Comparison of ENCODE assay signal across 7 cellular contexts in genomic region chr16:67546761-67547422, GRCh38. TPM values are rescaled to one million over a fixed set of nuclear protein-coding genes. Genes with fewer than 3 reads are reported as not detected.
A peak's percentile ranks its signal among the peaks of the same experiment; 100 is the strongest.
DNase-seq lines count a peak whose midpoint lies in the region; ATAC-seq and TF ChIP-seq lines count a peak whose summit lies in the region.

No MANE protein-coding gene starts in this region.

- H3K36me3 ChIP-seq in IMR-90 (ENCODE audit: control insufficient read depth, insufficient read depth, low read length) (peaks cover 61% of the 10 kb centered on the region), hepatocyte (replicated peaks; ENCODE audit: insufficient read depth, low read depth) (no peaks in the 10 kb centered on the region), gastrocnemius medialis (peaks cover 0 to 42% of the 10 kb centered on the region in 2 donors)

- peak; percentile 87 for TF ChIP-seq RAD21 in IMR-90 (IDR thresholded peaks at IDR 0.05; ENCODE audit: low read length)

- intact Hi-C loops in IMR-90 (cut with micrococcal nuclease), result loop anchor here (1.0 kb wide), 1 partner anchor 97 kb away; no protein-coding TSS in a partner anchor
- intact Hi-C loops in gastrocnemius medialis (cut with DNase I; ENCODE audit: low total_unique reads), result loop anchor here (1.0 to 2.0 kb wide), 2 partner anchors 15 to 98 kb away; partner anchors contain the start of genes CARMIL2 and CTCF

- in situ Hi-C loops in IMR-90 (cut with MboI; ENCODE audit: low sequenced_read_pairs), result loop anchor here (25.0 kb wide), 1 partner anchor 390 kb away; the partner anchor contains the start of genes CTRL, LCAT and PSMB10
- in situ Hi-C loops in astrocyte of the cerebellum (cut with HindIII; ENCODE audit: low sequenced_read_pairs), result no loop called here
- in situ Hi-C loops in gastrocnemius medialis (cut with MboI; ENCODE audit: low sequenced_read_pairs in 4 of 4), result loop anchor here in 1 of 4 donors (10.0 kb wide), 1 partner anchor 98 kb away; the partner anchor contains the start of gene CARMIL2

- no peak overlapping the region for H4K91ac ChIP-seq in IMR-90 (ENCODE audit: insufficient read depth, low read depth, low read length)

- H3K36me3 Mint-ChIP-seq in T-helper 17 cell (ENCODE audit: low read depth), result peaks cover 4% of the 10 kb centered on the region

- H2AFZ ChIP-seq in IMR-90 (replicated peaks; ENCODE audit: low read length, poor library complexity) (peak overlapping the region; percentile 4), hepatocyte (no peak overlapping the region)

- no peaks in the 10 kb centered on the region for H3K9me2 ChIP-seq in hepatocyte (replicated peaks; ENCODE audit: insufficient read depth)

- WGBS in IMR-90 (ENCODE audit: extremely low coverage in 2 of 2, insufficient read length in 1 of 2), 2 experiments, result 0% methylated on average over 1 of the region's 7 CpGs; no CpG with 5 or more reads in 1 of the 2 experiments
- 49% methylated on average over 6 of the region's 7 CpGs for WGBS in hepatocyte (ENCODE audit: low lambda C conversion rate, missing lambda C conversion rate)

- peak; percentile 85 for DNase-seq in GM03348 (ENCODE audit: low spot score)
- DNase-seq in IMR-90, result peak; percentile 57
- peak; percentile 64 to 68 (median 68) for DNase-seq in T-helper 17 cell
- DNase-seq in astrocyte of the cerebellum (ENCODE audit: low read depth), result no peak
- DNase-seq in hepatocyte (ENCODE audit: low spot score), result peak; percentile 83
- peak in 1 of 2 donors; percentile 69 for DNase-seq in gastrocnemius medialis

- H3K4me3 Mint-ChIP-seq in T-helper 17 cell, result peak overlapping the region; percentile 86

- peak overlapping the region; percentile 34 for H2AK9ac ChIP-seq in IMR-90 (replicated peaks; ENCODE audit: low read depth, low read length, poor library complexity)

- no peak overlapping the region for H2BK5ac ChIP-seq in IMR-90 (ENCODE audit: low read depth, low read length, poor library complexity, severe bottlenecking)

- ATAC-seq in IMR-90 (ENCODE audit: low read depth), result peak; percentile 70
- peak; percentile 27 for ATAC-seq in T-helper 17 cell
- ATAC-seq in gastrocnemius medialis, result peak; percentile 62 to 78
- ATAC-seq in GM18870 (IDR thresholded peaks at IDR 0.05; ENCODE audit: unreplicated experiment), result no peak

- dilution Hi-C loops in IMR-90 (cut with HindIII; ENCODE audit: low sequenced_read_pairs, unreplicated experiment), result no loop called here

- no peak overlapping the region for H2BK20ac ChIP-seq in IMR-90 (ENCODE audit: low read depth, low read length)

- no peak overlapping the region for H2BK15ac ChIP-seq in IMR-90 (ENCODE audit: low read depth, low read length)

- H3K9me3 ChIP-seq in IMR-90 (ENCODE audit: control insufficient read depth, insufficient read depth, low read length) (no peaks in the 10 kb centered on the region), T-helper 17 cell (ENCODE audit: control insufficient read depth, low read length, poor library complexity, severe bottlenecking) (no peaks in the 10 kb centered on the region), hepatocyte (ENCODE audit: low read depth) (no peaks in the 10 kb centered on the region), gastrocnemius medialis (no peaks in the 10 kb centered on the region)

- H3K9ac ChIP-seq in IMR-90 (ENCODE audit: low read depth, low read length), result no peak overlapping the region

- TF ChIP-seq CTCF in IMR-90 (conservative IDR thresholded peaks at IDR 0.05; ENCODE audit: low read depth, low read length), result peak; percentile 91
- TF ChIP-seq CTCF in astrocyte of the cerebellum (IDR thresholded peaks at IDR 0.05; ENCODE audit: low read depth, low read length, missing control alignments), result peak; percentile 91
- peak; percentile 90 for TF ChIP-seq CTCF in hepatocyte (IDR thresholded peaks at IDR 0.05; ENCODE audit: poor library complexity)
- peak; percentile 76 to 97 (median 93) for TF ChIP-seq CTCF in gastrocnemius medialis (IDR thresholded peaks at IDR 0.05 in 4 of 5, conservative IDR thresholded peaks at IDR 0.05 in 1 of 5)

- H3K4me3 ChIP-seq in IMR-90 (ENCODE audit: insufficient read depth, low read depth, low read length), result no peak overlapping the region
- H3K4me3 ChIP-seq in astrocyte of the cerebellum (ENCODE audit: low read depth, low read length), result no peak overlapping the region
- no peak overlapping the region for H3K4me3 ChIP-seq in hepatocyte
- no peak overlapping the region for H3K4me3 ChIP-seq in gastrocnemius medialis

- no peak overlapping the region for H3K14ac ChIP-seq in IMR-90 (replicated peaks; ENCODE audit: low read depth, low read length)

- H3K4me2 ChIP-seq in IMR-90 (ENCODE audit: low read depth, low read length) (no peak overlapping the region), hepatocyte (no peak overlapping the region)

- peaks cover 5% of the 10 kb centered on the region; the same call in 1 of the 2 replicates for H3K9me1 ChIP-seq in IMR-90 (ENCODE audit: insufficient read depth, low read length)

- no peak overlapping the region for H2BK120ac ChIP-seq in IMR-90 (ENCODE audit: low read depth, low read length)

- no peak overlapping the region for H4K8ac ChIP-seq in IMR-90 (ENCODE audit: low read depth in 2 of 2, low read length in 2 of 2)

- no peak overlapping the region for H3K23ac ChIP-seq in IMR-90 (ENCODE audit: low read depth, low read length)

- no peak overlapping the region for H3K56ac ChIP-seq in IMR-90 (ENCODE audit: extremely low read depth, insufficient read depth, low read length)

- no peak overlapping the region for H2AK5ac ChIP-seq in IMR-90 (ENCODE audit: low read depth, low read length)

- H3K4me1 ChIP-seq in IMR-90 (ENCODE audit: control insufficient read depth, insufficient read depth, low read length) (no peaks in the 10 kb centered on the region), hepatocyte (ENCODE audit: insufficient read depth) (no peaks in the 10 kb centered on the region), gastrocnemius medialis (peaks cover 39 to 51% of the 10 kb centered on the region in 2 donors)

- H3K18ac ChIP-seq in IMR-90 (ENCODE audit: low read depth, low read length), result no peak overlapping the region

- POLR2A ChIA-PET in IMR-90 (lab: Charles Lee; ENCODE audit: unreplicated experiment), result no interaction called here

- peaks cover 48% of the 10 kb centered on the region for H4K20me1 ChIP-seq in IMR-90 (ENCODE audit: insufficient read depth, low read length)
- no peaks in the 10 kb centered on the region for H4K20me1 ChIP-seq in hepatocyte (ENCODE audit: insufficient read depth, poor library complexity, severe bottlenecking)

- H3K79me2 ChIP-seq in hepatocyte, result no peaks in the 10 kb centered on the region

- H3K27ac ChIP-seq in IMR-90 (ENCODE audit: insufficient read depth, low read length), result no peak overlapping the region
- no peak overlapping the region for H3K27ac ChIP-seq in hepatocyte
- H3K27ac ChIP-seq in gastrocnemius medialis, result peak overlapping the region; percentile 46 to 74 (median 62)

- peaks cover 43% of the 10 kb centered on the region for H3K4me1 Mint-ChIP-seq in T-helper 17 cell

- BruUV-seq in IMR-90 (replicated peaks; lab: Mats Ljungman, UMichigan), result no TSS peak

- TF ChIP-seq POLR2A in IMR-90 (IDR thresholded peaks at IDR 0.05; ENCODE audit: low read depth, low read length) (no peak), gastrocnemius medialis (IDR thresholded peaks at IDR 0.05) (no peak)

- peak overlapping the region; percentile 93 for H3K27ac Mint-ChIP-seq in T-helper 17 cell

- H3K27me3 ChIP-seq in IMR-90 (ENCODE audit: control insufficient read depth, insufficient read depth, low read length) (no peaks in the 10 kb centered on the region), hepatocyte (no peaks in the 10 kb centered on the region), gastrocnemius medialis (no peaks in the 10 kb centered on the region)

- H3K79me1 ChIP-seq in IMR-90 (ENCODE audit: low read depth in 1 of 2, low read length in 2 of 2), result peaks cover 3 to 41% of the 10 kb centered on the region in 2 experiments; a peak in 3 of 4 replicates

- CTCF ChIA-PET in IMR-90 (lab: Yijun Ruan, JAX), result interaction anchor here (0.6 to 1.3 kb wide), 13 partner anchors 9 to 365 kb away, joined by 3 to 8 read pairs (median 4); partner anchors contain the start of genes CARMIL2 and CTCF

- no peak overlapping the region for H4K5ac ChIP-seq in IMR-90 (ENCODE audit: low read depth, low read length)

- no peaks in the 10 kb centered on the region for H3K27me3 Mint-ChIP-seq in T-helper 17 cell

- H3K4ac ChIP-seq in IMR-90 (ENCODE audit: low read depth, low read length), result no peak overlapping the region

TF ChIP-seq in IMR-90, 13 proteins besides CTCF, POLR2A, EP300 and RAD21:
- TF ChIP-seq SMC3 (IDR thresholded peaks at IDR 0.05; ENCODE audit: low read depth, low read length) (peak; percentile 92), CEBPB (IDR thresholded peaks at IDR 0.05; ENCODE audit: low read depth, low read length) (no peak)

RNA-seq across cellular contexts. Expression of gene CTCF, which starts 15.4 kb away (rescaled TPM):
- total RNA-seq in IMR-90 (2012; rRNA removed) (22.8 and 26.4 TPM in 2 replicates), T-helper 17 cell (10 to 100 TPM; 48.5 to 57.8 TPM), hepatocyte (44.1 and 46.0 TPM in 2 replicates), gastrocnemius medialis (10 to 100 TPM; 25.9 to 35.9 (median 30.3) TPM)
- polyA plus RNA-seq in IMR-90 (2012; rRNA removed) (16.1 and 16.7 TPM in 2 replicates), hepatocyte (35.5 and 36.8 TPM in 2 replicates)
- 5.6 and 8.3 TPM in 2 replicates for polyA plus RNA-seq in IMR-90 (2012; cell fraction: cytosol; rRNA removed)
- 5.5 and 15.8 TPM in 2 replicates for polyA plus RNA-seq in IMR-90 (2012; cell fraction: nucleus; rRNA removed; ENCODE audit: low replicate concordance)

RNA-seq across cellular contexts. Expression of gene RIPOR1, which starts 18.3 kb away (rescaled TPM):
- 9.5 and 15.8 TPM in 2 replicates for total RNA-seq in IMR-90 (2012; rRNA removed)
- 33.0 and 41.3 TPM in 2 replicates for polyA plus RNA-seq in IMR-90 (2012; rRNA removed)
- polyA plus RNA-seq in IMR-90 (2012; cell fraction: cytosol; rRNA removed), result 26.4 and 33.2 TPM in 2 replicates
- 96.6 and 172 TPM in 2 replicates for polyA plus RNA-seq in IMR-90 (2012; cell fraction: nucleus; rRNA removed; ENCODE audit: low replicate concordance)
- 10 to 100 TPM; 46.5 to 66.0 TPM for total RNA-seq in T-helper 17 cell
- total RNA-seq in hepatocyte, result 12.5 and 12.9 TPM in 2 replicates
- 37.8 and 38.3 TPM in 2 replicates for polyA plus RNA-seq in hepatocyte
- 10 to 100 TPM; 10.6 to 65.4 (median 25.1) TPM for total RNA-seq in gastrocnemius medialis

Comparison
In these comparisons a context has a peak if more than half of its experiments do, and no peak if none do; other contexts are left out.
1. H3K27ac ChIP-seq: peak in gastrocnemius medialis (4 of 4); none in IMR-90 (single experiment) and hepatocyte (single experiment).
2. Peak in every context shown above with its lines, with median percentiles within 50 percentile points of each other: CTCF ChIP-seq.